Comparison of ENCODE assay signal across 8 cellular contexts in genomic region chr2:25700221-25700660, GRCh38. TPM values are rescaled to one million over a fixed set of nuclear protein-coding genes. Genes with fewer than 3 reads are reported as not detected.
DNase-seq lines count a peak whose midpoint lies in the region; ATAC-seq and TF ChIP-seq lines count a peak whose summit lies in the region.

No MANE protein-coding gene starts in this region.

- TF ChIP-seq EP300 in neural cell (conservative IDR thresholded peaks at IDR 0.05; ENCODE audit: poor library complexity, severe bottlenecking), result no peak

- TF ChIP-seq RAD21 in neural cell (conservative IDR thresholded peaks at IDR 0.05), result peak; percentile 64

- no peak overlapping the region for H2AFZ ChIP-seq in SU-DHL-6 (ENCODE audit: low read depth, low read length, severe bottlenecking)
- H2AFZ ChIP-seq in neural cell (ENCODE audit: low read depth, low read length), result no peak overlapping the region

- H3K9me2 ChIP-seq in SU-DHL-6 (replicated peaks; ENCODE audit: insufficient read depth, low read length) (no peaks in the 10 kb centered on the region), neural cell (ENCODE audit: insufficient read depth, low read length) (no peaks in the 10 kb centered on the region)

- no peak overlapping the region for H3K27ac ChIP-seq in SU-DHL-6 (ENCODE audit: low read depth, low read length)
- no peak overlapping the region for H3K27ac ChIP-seq in neural cell (ENCODE audit: low read length)

- peak; percentile 79 for TF ChIP-seq CTCF in SU-DHL-6 (IDR thresholded peaks at IDR 0.05; ENCODE audit: insufficient read depth, low read length, poor library complexity, severe bottlenecking)
- peak; percentile 79 for TF ChIP-seq CTCF in endothelial cell (IDR thresholded peaks at IDR 0.05; ENCODE audit: unreplicated experiment)
- peak; percentile 77 for TF ChIP-seq CTCF in neural cell (IDR thresholded peaks at IDR 0.05; ENCODE audit: poor library complexity, severe bottlenecking)

- H3K4me3 ChIP-seq in SU-DHL-6 (ENCODE audit: insufficient read depth, low read length, poor library complexity, severe bottlenecking), result no peak overlapping the region
- H3K4me3 ChIP-seq in neural cell (ENCODE audit: low read length), result no peak overlapping the region

- no peaks in the 10 kb centered on the region for H3K36me3 ChIP-seq in SU-DHL-6 (ENCODE audit: low read length)
- no peaks in the 10 kb centered on the region for H3K36me3 ChIP-seq in neural cell (ENCODE audit: insufficient read depth, low read length)

- H3K27ac Mint-ChIP-seq in endothelial cell (ENCODE audit: unreplicated experiment), result no peak overlapping the region

- H3K36me3 Mint-ChIP-seq in endothelial cell (ENCODE audit: low read depth, unreplicated experiment), result no peaks in the 10 kb centered on the region

- H3K27me3 ChIP-seq in SU-DHL-6 (ENCODE audit: low read length) (no peaks in the 10 kb centered on the region), neural cell (ENCODE audit: insufficient read depth, low read depth, low read length) (no peaks in the 10 kb centered on the region)

- ATAC-seq in HG03196 (IDR thresholded peaks at IDR 0.05; ENCODE audit: unreplicated experiment), result no peak
- no peak for ATAC-seq in GM18868 (IDR thresholded peaks at IDR 0.05; ENCODE audit: unreplicated experiment)

- H4K20me1 ChIP-seq in SU-DHL-6 (ENCODE audit: low read depth, low read length) (no peaks in the 10 kb centered on the region), neural cell (ENCODE audit: insufficient read depth) (no peaks in the 10 kb centered on the region)

- DNase-seq in activated gamma-delta T cell treated with Interleukin-2 at 50 U/mL for 16 hours (peak; percentile 12), activated gamma-delta T cell (lab: John Stamatoyannopoulos, UW) (no peak), LoVo (ENCODE audit: low spot score) (peak; percentile 85), endothelial cell (ENCODE audit: low spot score) (no peak)

- H3K9me3 ChIP-seq in SU-DHL-6 (ENCODE audit: insufficient read depth, low read length) (no peaks in the 10 kb centered on the region), neural cell (ENCODE audit: low read length) (no peaks in the 10 kb centered on the region)

- no peak overlapping the region for H3K4me2 ChIP-seq in SU-DHL-6 (ENCODE audit: low read depth, low read length, poor library complexity, severe bottlenecking)
- H3K4me2 ChIP-seq in neural cell (ENCODE audit: low read length), result no peak overlapping the region

- no peak overlapping the region for H3K4me3 Mint-ChIP-seq in endothelial cell (ENCODE audit: unreplicated experiment)

- no peaks in the 10 kb centered on the region for H3K4me1 Mint-ChIP-seq in endothelial cell (ENCODE audit: unreplicated experiment)

- no peaks in the 10 kb centered on the region for H3K79me2 ChIP-seq in SU-DHL-6 (ENCODE audit: insufficient read depth, low read length)
- H3K79me2 ChIP-seq in neural cell (replicated peaks; ENCODE audit: insufficient read depth, low read length), result no peaks in the 10 kb centered on the region

- H3F3A ChIP-seq in SU-DHL-6 (ENCODE audit: insufficient read depth) (no peaks in the 10 kb centered on the region), neural cell (ENCODE audit: insufficient read depth, low read length, poor library complexity, severe bottlenecking) (no peaks in the 10 kb centered on the region)

- H3K9ac ChIP-seq in SU-DHL-6 (ENCODE audit: low read length) (no peak overlapping the region), neural cell (ENCODE audit: low read length) (no peak overlapping the region)

- no peaks in the 10 kb centered on the region for H3K9me3 Mint-ChIP-seq in endothelial cell (ENCODE audit: unreplicated experiment)

- H3K27me3 Mint-ChIP-seq in endothelial cell (ENCODE audit: unreplicated experiment), result no peaks in the 10 kb centered on the region

TF ChIP-seq in neural cell, 6 proteins besides CTCF, POLR2A, EP300 and RAD21:
- peak; percentile 70 for TF ChIP-seq SMC3 (conservative IDR thresholded peaks at IDR 0.05; ENCODE audit: poor library complexity)
- TF ChIP-seq POLR2AphosphoS5 (IDR thresholded peaks at IDR 0.05), result no peak

RNA-seq across cellular contexts. Expression of gene DTNB, which starts 26.9 kb away (rescaled TPM):
- 12.0 TPM for total RNA-seq in endothelial cell (ENCODE audit: unreplicated experiment)
- polyA plus RNA-seq in neural cell, result 22.5 and 37.4 TPM in 2 replicates
- polyA minus RNA-seq in neural cell, result 49.2 and 54.8 TPM in 2 replicates

Comparison
In these comparisons a context has a peak if more than half of its experiments do, and no peak if none do; other contexts are left out.
1. DNase-seq: peak in activated gamma-delta T cell treated with Interleukin-2 at 50 U/mL for 16 hours (single experiment) and LoVo (single experiment); none in activated gamma-delta T cell (single experiment) and endothelial cell (single experiment).
2. Peak in every context shown above with its lines, with median percentiles within 50 percentile points of each other: CTCF ChIP-seq.